ENCODE assay signal across 35 cellular contexts in the genomic region with DNA sequence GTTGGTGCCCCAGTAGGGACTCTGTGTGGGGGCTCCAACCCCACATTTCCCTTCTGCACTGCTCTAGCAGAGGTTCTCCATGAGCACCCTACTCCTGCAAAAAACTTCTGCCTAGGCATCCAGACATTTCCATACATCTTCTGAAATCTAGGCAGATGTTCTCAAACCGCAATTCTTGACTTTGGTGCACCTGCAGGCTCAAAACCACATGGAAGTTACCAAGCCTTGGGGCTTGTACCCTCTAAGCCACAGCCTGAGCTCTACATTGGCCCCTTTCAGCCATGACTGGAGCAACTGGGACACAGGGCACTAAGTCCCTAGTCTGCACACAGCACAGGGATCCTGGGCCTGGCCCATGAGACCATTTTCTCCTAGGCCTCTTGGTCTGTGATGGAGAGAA.
"Had no signal": no experiment of that assay in that cellular context is flagged by ENCODE, and none has a peak within 500 bp of the region (broad histone marks: within the 10 kb centered on the region; RNA-seq: fewer than 3 reads in every experiment).

No MANE protein-coding gene starts in this region.

- DNase-seq: Karpas-422, Kasumi-1, MG63, MM.1S, MV-4-11, NCI-H1048, NCI-H1092, NCI-H1092 treated with DMSO at 0.1 percent for 48 hours, NCI-H1105, NCI-H1105 treated with DMSO at 0.1 percent for 48 hours, NCI-H1417, NCI-H1417 treated with DMSO at 0.1 percent for 48 hours, NCI-H1436, NCI-H1436 treated with DMSO at 0.1 percent for 48 hours, NCI-H146, NCI-H1694, NCI-H1694 treated with DMSO at 0.1 percent for 48 hours, NCI-H187, NCI-H187 treated with DMSO at 0.1 percent for 48 hours, NCI-H1930, NCI-H2029, NCI-H2029 treated with DMSO at 0.1 percent for 48 hours, NCI-H2081, NCI-H2081 treated with DMSO at 0.1 percent for 48 hours, NCI-H2107, NCI-H2171, NCI-H2171 treated with DMSO at 0.1 percent for 48 hours, NCI-H2227 treated with DMSO at 0.1 percent for 48 hours, NCI-H226, NCI-H345, NCI-H446, NCI-H446 treated with DMSO at 0.1 percent for 48 hours, NCI-H510A, NCI-H510A treated with DMSO at 0.1 percent for 48 hours, NCI-H524 had no signal

- H3K27me3 ChIP-seq: MG63 had no signal

- H3K9me3 ChIP-seq: MG63 had no signal

- H3K4me3 ChIP-seq: MG63 had no signal

- H3K36me3 ChIP-seq: MG63 had no signal
